In genomic region chr17:29170682-29171081, GRCh38 we compare ENCODE assay signal across 9 cellular contexts.
"Had no signal": no experiment of that assay in that cellular context is flagged by ENCODE, and none has a peak within 500 bp of the region (broad histone marks: within the 10 kb centered on the region; RNA-seq: fewer than 3 reads in every experiment).

No MANE protein-coding gene starts in this region.

- H3K4me2 ChIP-seq: GM23338 had no signal

- H3K4me3 Mint-ChIP-seq: GM23338, H9, HFFc6 had no signal

- H2AFZ ChIP-seq: GM23338 had no signal

- H3K9me3 Mint-ChIP-seq: GM23338, H9, HFFc6 had no signal

- H3K27ac Mint-ChIP-seq: GM23338, H9, HFFc6 had no signal

- FAIRE-seq: H1, H54 had no signal

- DNase-seq: H9, HCEC 1CT, HFFc6, IMR-90, KBM-7 had no signal

- ATAC-seq: GM23338 had no signal

- H3K27ac ChIP-seq: HL-60 had no signal

- H3K4me3 ChIP-seq: GM23338 had no signal
